25 cellular contexts compared by ENCODE assay signal in the genomic region with DNA sequence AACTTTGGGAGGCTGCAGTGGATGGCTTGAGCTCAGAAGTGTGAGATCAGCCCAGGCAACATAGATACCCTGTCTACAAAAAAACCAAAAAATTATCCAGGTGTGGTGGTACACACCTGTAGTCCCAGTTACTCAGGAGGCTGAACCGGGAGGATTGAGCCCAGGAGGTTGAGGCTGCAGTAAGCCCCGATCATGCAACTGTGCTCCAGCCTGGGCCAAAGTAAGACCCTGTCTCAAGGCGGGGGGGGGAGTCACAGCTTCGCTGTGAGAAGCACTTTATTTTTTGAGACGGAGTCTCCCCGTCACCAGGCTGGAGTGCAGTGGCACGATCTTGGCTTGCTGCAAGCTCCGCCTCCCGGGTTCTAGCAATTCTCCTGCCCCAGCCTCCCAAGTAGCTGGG. TPM values are rescaled to one million over a fixed set of nuclear protein-coding genes. Genes with fewer than 3 reads are reported as not detected.
DNase-seq lines count a peak whose midpoint lies in the region; ATAC-seq and TF ChIP-seq lines count a peak whose summit lies in the region.
"Had no signal": no experiment of that assay in that cellular context is flagged by ENCODE, and none has a peak within 500 bp of the region (broad histone marks: within the 10 kb centered on the region; RNA-seq: fewer than 3 reads in every experiment).

No MANE protein-coding gene starts in this region.

- no peak for TF ChIP-seq CTCF in GM23338 (conservative IDR thresholded peaks at IDR 0.05; ENCODE audit: low read depth in 2 of 2)

- no peaks in the 10 kb centered on the region for H3K27me3 Mint-ChIP-seq in activated T-cell treated with anti-CD3 and anti-CD28 coated beads, Interleukin-2, amount 50 U/mL, for 24 hours
- H3K27me3 Mint-ChIP-seq in activated T-cell treated with anti-CD3 and anti-CD28 coated beads, Interleukin-2, amount 50 U/mL, for 4 hours (ENCODE audit: low read depth): no peaks in the 10 kb centered on the region
- H3K27me3 Mint-ChIP-seq in GM23338 (ENCODE audit: insufficient read depth, low read depth, poor library complexity): peaks cover 33% of the 10 kb centered on the region
- no peaks in the 10 kb centered on the region for H3K27me3 Mint-ChIP-seq in activated naive CD8-positive, alpha-beta T cell treated with anti-CD3 and anti-CD28 coated beads for 36 hours
- no peaks in the 10 kb centered on the region for H3K27me3 Mint-ChIP-seq in naive thymus-derived CD8-positive, alpha-beta T cell
- H3K27me3 Mint-ChIP-seq: natural killer cell treated with Interleukin-12 subunit alpha and Interleukin-12 subunit beta and Interleukin-15 and Interleukin-18, amount 100 ng/mL, for 72 hours had no signal

- no peak overlapping the region for H3K4me3 Mint-ChIP-seq in activated T-cell treated with anti-CD3 and anti-CD28 coated beads, Interleukin-2, amount 50 U/mL, for 24 hours
- H3K4me3 Mint-ChIP-seq in activated T-cell treated with anti-CD3 and anti-CD28 coated beads, Interleukin-2, amount 50 U/mL, for 4 hours: no peak overlapping the region
- H3K4me3 Mint-ChIP-seq in GM23338: no peak overlapping the region
- no peak overlapping the region for H3K4me3 Mint-ChIP-seq in activated naive CD8-positive, alpha-beta T cell treated with anti-CD3 and anti-CD28 coated beads for 36 hours
- H3K4me3 Mint-ChIP-seq in naive thymus-derived CD8-positive, alpha-beta T cell: peak overlapping the region in 1 of 10 donors; percentile 14
- H3K4me3 Mint-ChIP-seq: activated T-helper 1 cell treated with anti-CD3 and anti-CD28 coated beads, Interleukin-12 subunit alpha, Interleukin-12 subunit beta, Interleukin-2, Interleukin-4 antibody, amounts not matched to agents 30 ng/mL and 10 ng/mL and 1 ng/mL, durations not matched to agents 14 hours and 24 hours and 36 hours; natural killer cell treated with Interleukin-12 subunit alpha and Interleukin-12 subunit beta and Interleukin-15 and Interleukin-18, amount 100 ng/mL, for 72 hours had no signal

- peak overlapping the region; percentile 85 for H3K27ac Mint-ChIP-seq in activated T-cell treated with anti-CD3 and anti-CD28 coated beads, Interleukin-2, amount 50 U/mL, for 24 hours
- H3K27ac Mint-ChIP-seq in GM23338: no peak overlapping the region
- H3K27ac Mint-ChIP-seq in activated naive CD8-positive, alpha-beta T cell treated with anti-CD3 and anti-CD28 coated beads for 36 hours: peak overlapping the region; percentile 77
- peak overlapping the region in 4 of 10 donors; percentile 6 to 79 (median 34) for H3K27ac Mint-ChIP-seq in naive thymus-derived CD8-positive, alpha-beta T cell

- peaks cover 54% of the 10 kb centered on the region for H3F3A ChIP-seq in GM23338 (replicated peaks; ENCODE audit: low read depth)

- no peaks in the 10 kb centered on the region for H3K9me2 ChIP-seq in GM23338 (ENCODE audit: insufficient read depth)

- peaks cover 42% of the 10 kb centered on the region for H3K36me3 ChIP-seq in GM23338 (ENCODE audit: insufficient read depth)

- peaks cover 7% of the 10 kb centered on the region for H3K4me1 Mint-ChIP-seq in activated T-cell treated with anti-CD3 and anti-CD28 coated beads, Interleukin-2, amount 50 U/mL, for 24 hours (ENCODE audit: low read depth)
- peaks cover 3% of the 10 kb centered on the region for H3K4me1 Mint-ChIP-seq in activated T-cell treated with anti-CD3 and anti-CD28 coated beads, Interleukin-2, amount 50 U/mL, for 4 hours (ENCODE audit: low read depth)
- peaks cover 14% of the 10 kb centered on the region for H3K4me1 Mint-ChIP-seq in GM23338
- H3K4me1 Mint-ChIP-seq in activated naive CD8-positive, alpha-beta T cell treated with anti-CD3 and anti-CD28 coated beads for 36 hours: peaks cover 8% of the 10 kb centered on the region
- H3K4me1 Mint-ChIP-seq in naive thymus-derived CD8-positive, alpha-beta T cell: peaks cover 0 to 4% (median 1%) of the 10 kb centered on the region in 4 donors

- H3K4me2 ChIP-seq in GM23338: no peak overlapping the region

- no peak for DNase-seq in activated T-cell treated with anti-CD3 and anti-CD28 coated beads, Interleukin-2, amount 50 U/mL, for 24 hours
- no peak for DNase-seq in activated T-cell treated with anti-CD3 and anti-CD28 coated beads, Interleukin-2, amount 50 U/mL, for 4 hours
- DNase-seq in GM23338 (ENCODE audit: low spot score): no peak
- DNase-seq in activated naive CD8-positive, alpha-beta T cell treated with anti-CD3 and anti-CD28 coated beads for 36 hours: no peak
- DNase-seq in naive thymus-derived CD8-positive, alpha-beta T cell: no peak
- DNase-seq in cortex of kidney (lab: John Stamatoyannopoulos, UW): no peak
- DNase-seq in NCI-H774 (lab: John Stamatoyannopoulos, UW): no peak
- DNase-seq in RPMI8226: no peak
- DNase-seq: amniotic stem cell; C1 segment of cervical spinal cord; DMS 273 treated with DMSO at 0.1 percent for 48 hours; effector CD4-positive, alpha-beta T cell; KG1; kidney glomerular epithelial cell; mesenchymal stem cell; NCI-H1694 treated with DMSO at 0.1 percent for 48 hours; NCI-H748 treated with DMSO at 0.1 percent for 48 hours; SHP77 had no signal

- no peaks in the 10 kb centered on the region for H3K27me3 ChIP-seq in GM23338 (ENCODE audit: insufficient read depth)
- H3K27me3 ChIP-seq: esophagus muscularis mucosa, gastroesophageal sphincter, pancreas, sigmoid colon had no signal

- peaks cover 98% of the 10 kb centered on the region for H3K36me3 Mint-ChIP-seq in activated T-cell treated with anti-CD3 and anti-CD28 coated beads, Interleukin-2, amount 50 U/mL, for 24 hours (ENCODE audit: low read depth)
- peaks cover 60% of the 10 kb centered on the region for H3K36me3 Mint-ChIP-seq in activated T-cell treated with anti-CD3 and anti-CD28 coated beads, Interleukin-2, amount 50 U/mL, for 4 hours (ENCODE audit: insufficient read depth)
- peaks cover 57% of the 10 kb centered on the region for H3K36me3 Mint-ChIP-seq in GM23338 (ENCODE audit: low read depth)
- H3K36me3 Mint-ChIP-seq in activated naive CD8-positive, alpha-beta T cell treated with anti-CD3 and anti-CD28 coated beads for 36 hours: peaks cover 40% of the 10 kb centered on the region
- peaks cover 4 to 69% (median 37%) of the 10 kb centered on the region in 3 donors for H3K36me3 Mint-ChIP-seq in naive thymus-derived CD8-positive, alpha-beta T cell

- peak overlapping the region; percentile 67; the same call in 1 of the 2 replicates for H3K27ac ChIP-seq in GM23338 (ENCODE audit: low read depth)
- H3K27ac ChIP-seq: pancreas, sigmoid colon, thoracic aorta had no signal

- POLR2A ChIA-PET in naive thymus-derived CD8-positive, alpha-beta T cell (lab: Charles Lee): interaction anchor here (1.1 to 1.4 kb wide), 3 partner anchors 16 to 104 kb away, joined by 3 read pairs; no protein-coding TSS in a partner anchor

- H4K20me1 ChIP-seq in GM23338 (replicated peaks; ENCODE audit: insufficient read depth): peaks cover 12% of the 10 kb centered on the region

- no peaks in the 10 kb centered on the region for H3K4me1 ChIP-seq in GM23338 (ENCODE audit: insufficient read depth)
- H3K4me1 ChIP-seq: pancreas, sigmoid colon had no signal

- no peaks in the 10 kb centered on the region for H3K79me2 ChIP-seq in GM23338 (replicated peaks; ENCODE audit: insufficient read depth)

- no peaks in the 10 kb centered on the region for H3K9me3 Mint-ChIP-seq in activated T-cell treated with anti-CD3 and anti-CD28 coated beads, Interleukin-2, amount 50 U/mL, for 24 hours
- H3K9me3 Mint-ChIP-seq in activated T-cell treated with anti-CD3 and anti-CD28 coated beads, Interleukin-2, amount 50 U/mL, for 4 hours: no peaks in the 10 kb centered on the region
- peaks cover 2% of the 10 kb centered on the region; the same call in 2 of the 3 replicates for H3K9me3 Mint-ChIP-seq in GM23338
- H3K9me3 Mint-ChIP-seq in activated naive CD8-positive, alpha-beta T cell treated with anti-CD3 and anti-CD28 coated beads for 36 hours: no peaks in the 10 kb centered on the region
- H3K9me3 Mint-ChIP-seq in naive thymus-derived CD8-positive, alpha-beta T cell: no peaks in the 10 kb centered on the region
- H3K9me3 Mint-ChIP-seq: activated T-helper 1 cell treated with anti-CD3 and anti-CD28 coated beads, Interleukin-12 subunit alpha, Interleukin-12 subunit beta, Interleukin-2, Interleukin-4 antibody, amounts not matched to agents 30 ng/mL and 10 ng/mL and 1 ng/mL, durations not matched to agents 14 hours and 24 hours and 36 hours; natural killer cell treated with Interleukin-12 subunit alpha and Interleukin-12 subunit beta and Interleukin-15 and Interleukin-18, amount 100 ng/mL, for 72 hours had no signal

- no peak overlapping the region for H3K4me3 ChIP-seq in GM23338
- H3K4me3 ChIP-seq: esophagus muscularis mucosa, gastroesophageal sphincter, pancreas, sigmoid colon, thoracic aorta had no signal

- no peak for ATAC-seq in activated T-cell treated with anti-CD3 and anti-CD28 coated beads, Interleukin-2, amount 50 U/mL, for 4 hours
- ATAC-seq in GM23338: no peak
- peak; percentile 1 to 24 for ATAC-seq in naive thymus-derived CD8-positive, alpha-beta T cell
- ATAC-seq: gastroesophageal sphincter; natural killer cell treated with Interleukin-12 subunit alpha and Interleukin-12 subunit beta and Interleukin-15 and Interleukin-18, amount 100 ng/mL, for 72 hours had no signal

- H2AFZ ChIP-seq in GM23338: no peak overlapping the region

TF ChIP-seq in GM23338, 12 proteins besides CTCF, POLR2A, EP300 and RAD21 (continues in another document):
- no peak for TF ChIP-seq EZH2 (IDR thresholded peaks at IDR 0.05; ENCODE audit: low read depth, unreplicated experiment)
- TF ChIP-seq STAT1 (IDR thresholded peaks at IDR 0.05; ENCODE audit: unreplicated experiment): no peak
- no peak for TF ChIP-seq ZNF331 (CRISPR knock-in tag; IDR thresholded peaks at IDR 0.05; ENCODE audit: low read depth)
- TF ChIP-seq NANOG (IDR thresholded peaks at IDR 0.05; ENCODE audit: borderline replicate concordance): no peak

RNA-seq across cellular contexts. Expression of a gene that starts 54.2 kb away (rescaled TPM):
- 100 to 1,000 TPM; 315 to 327 (median 324) TPM for total RNA-seq in activated T-cell treated with anti-CD3 and anti-CD28 coated beads, Interleukin-2, amount 50 U/mL, for 4 hours
- total RNA-seq in GM23338 (2014; rRNA removed; shearing (Covaris generic)): 208 and 209 TPM in 2 replicates
- 188 and 199 TPM in 2 replicates for polyA plus RNA-seq in GM23338 (2016; fragmentation: Nextera tagmentation; extraction: Ambion mirVana)
- total RNA-seq in activated naive CD8-positive, alpha-beta T cell treated with anti-CD3 and anti-CD28 coated beads for 36 hours: 100 to 1,000 TPM; 218 to 227 TPM
- total RNA-seq in naive thymus-derived CD8-positive, alpha-beta T cell: 100 to 1,000 TPM; 202 to 212 TPM
- 100 to 1,000 TPM; 127 to 168 (median 143) TPM for polyA plus RNA-seq in naive thymus-derived CD8-positive, alpha-beta T cell

Comparison
In these comparisons a context has a peak if more than half of its experiments do, and no peak if none do; other contexts are left out.
1. ATAC-seq: peak in naive thymus-derived CD8-positive, alpha-beta T cell (2 of 2); none in activated T-cell treated with anti-CD3 and anti-CD28 coated beads, Interleukin-2, amount 50 U/mL, for 4 hours (0 of 2) and GM23338 (single experiment).